Comparison of ENCODE assay signal across 1 cellular context in the genomic region with DNA sequence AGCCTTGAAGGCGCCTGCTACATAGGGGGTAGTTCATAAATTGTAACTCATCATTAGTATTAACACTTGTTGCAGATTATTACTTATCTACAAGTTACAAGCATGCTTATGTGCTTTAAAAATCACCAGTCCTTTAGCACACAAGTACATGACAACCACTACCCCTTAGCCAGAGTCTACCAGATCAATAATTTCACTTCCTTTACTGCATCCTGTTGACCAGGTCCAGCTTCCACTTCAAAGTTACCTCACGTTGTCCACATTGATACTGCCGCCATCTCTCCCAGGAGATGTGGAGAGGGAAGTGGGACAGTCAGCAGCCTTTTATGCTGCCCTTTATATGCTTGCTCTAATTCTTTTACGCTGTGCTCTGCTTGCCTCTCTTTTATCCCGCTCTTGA.
TF ChIP-seq lines count a peak whose summit lies in the region.

No MANE protein-coding gene starts in this region.

TF ChIP-seq in HepG2, 621 proteins besides CTCF, POLR2A, EP300 and RAD21 (continued from another document and continues in another):
- TF ChIP-seq, protein P1, sequence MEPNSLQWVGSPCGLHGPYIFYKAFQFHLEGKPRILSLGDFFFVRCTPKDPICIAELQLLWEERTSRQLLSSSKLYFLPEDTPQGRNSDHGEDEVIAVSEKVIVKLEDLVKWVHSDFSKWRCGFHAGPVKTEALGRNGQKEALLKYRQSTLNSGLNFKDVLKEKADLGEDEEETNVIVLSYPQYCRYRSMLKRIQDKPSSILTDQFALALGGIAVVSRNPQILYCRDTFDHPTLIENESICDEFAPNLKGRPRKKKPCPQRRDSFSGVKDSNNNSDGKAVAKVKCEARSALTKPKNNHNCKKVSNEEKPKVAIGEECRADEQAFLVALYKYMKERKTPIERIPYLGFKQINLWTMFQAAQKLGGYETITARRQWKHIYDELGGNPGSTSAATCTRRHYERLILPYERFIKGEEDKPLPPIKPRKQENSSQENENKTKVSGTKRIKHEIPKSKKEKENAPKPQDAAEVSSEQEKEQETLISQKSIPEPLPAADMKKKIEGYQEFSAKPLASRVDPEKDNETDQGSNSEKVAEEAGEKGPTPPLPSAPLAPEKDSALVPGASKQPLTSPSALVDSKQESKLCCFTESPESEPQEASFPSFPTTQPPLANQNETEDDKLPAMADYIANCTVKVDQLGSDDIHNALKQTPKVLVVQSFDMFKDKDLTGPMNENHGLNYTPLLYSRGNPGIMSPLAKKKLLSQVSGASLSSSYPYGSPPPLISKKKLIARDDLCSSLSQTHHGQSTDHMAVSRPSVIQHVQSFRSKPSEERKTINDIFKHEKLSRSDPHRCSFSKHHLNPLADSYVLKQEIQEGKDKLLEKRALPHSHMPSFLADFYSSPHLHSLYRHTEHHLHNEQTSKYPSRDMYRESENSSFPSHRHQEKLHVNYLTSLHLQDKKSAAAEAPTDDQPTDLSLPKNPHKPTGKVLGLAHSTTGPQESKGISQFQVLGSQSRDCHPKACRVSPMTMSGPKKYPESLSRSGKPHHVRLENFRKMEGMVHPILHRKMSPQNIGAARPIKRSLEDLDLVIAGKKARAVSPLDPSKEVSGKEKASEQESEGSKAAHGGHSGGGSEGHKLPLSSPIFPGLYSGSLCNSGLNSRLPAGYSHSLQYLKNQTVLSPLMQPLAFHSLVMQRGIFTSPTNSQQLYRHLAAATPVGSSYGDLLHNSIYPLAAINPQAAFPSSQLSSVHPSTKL (CRISPR knock-in tag; IDR thresholded peaks at IDR 0.05), result peak; percentile 77
- no peak for TF ChIP-seq MXD4 (CRISPR knock-in tag; IDR thresholded peaks at IDR 0.05)
- no peak for TF ChIP-seq NFATC3 (CRISPR knock-in tag; IDR thresholded peaks at IDR 0.05)
- TF ChIP-seq, protein P2, sequence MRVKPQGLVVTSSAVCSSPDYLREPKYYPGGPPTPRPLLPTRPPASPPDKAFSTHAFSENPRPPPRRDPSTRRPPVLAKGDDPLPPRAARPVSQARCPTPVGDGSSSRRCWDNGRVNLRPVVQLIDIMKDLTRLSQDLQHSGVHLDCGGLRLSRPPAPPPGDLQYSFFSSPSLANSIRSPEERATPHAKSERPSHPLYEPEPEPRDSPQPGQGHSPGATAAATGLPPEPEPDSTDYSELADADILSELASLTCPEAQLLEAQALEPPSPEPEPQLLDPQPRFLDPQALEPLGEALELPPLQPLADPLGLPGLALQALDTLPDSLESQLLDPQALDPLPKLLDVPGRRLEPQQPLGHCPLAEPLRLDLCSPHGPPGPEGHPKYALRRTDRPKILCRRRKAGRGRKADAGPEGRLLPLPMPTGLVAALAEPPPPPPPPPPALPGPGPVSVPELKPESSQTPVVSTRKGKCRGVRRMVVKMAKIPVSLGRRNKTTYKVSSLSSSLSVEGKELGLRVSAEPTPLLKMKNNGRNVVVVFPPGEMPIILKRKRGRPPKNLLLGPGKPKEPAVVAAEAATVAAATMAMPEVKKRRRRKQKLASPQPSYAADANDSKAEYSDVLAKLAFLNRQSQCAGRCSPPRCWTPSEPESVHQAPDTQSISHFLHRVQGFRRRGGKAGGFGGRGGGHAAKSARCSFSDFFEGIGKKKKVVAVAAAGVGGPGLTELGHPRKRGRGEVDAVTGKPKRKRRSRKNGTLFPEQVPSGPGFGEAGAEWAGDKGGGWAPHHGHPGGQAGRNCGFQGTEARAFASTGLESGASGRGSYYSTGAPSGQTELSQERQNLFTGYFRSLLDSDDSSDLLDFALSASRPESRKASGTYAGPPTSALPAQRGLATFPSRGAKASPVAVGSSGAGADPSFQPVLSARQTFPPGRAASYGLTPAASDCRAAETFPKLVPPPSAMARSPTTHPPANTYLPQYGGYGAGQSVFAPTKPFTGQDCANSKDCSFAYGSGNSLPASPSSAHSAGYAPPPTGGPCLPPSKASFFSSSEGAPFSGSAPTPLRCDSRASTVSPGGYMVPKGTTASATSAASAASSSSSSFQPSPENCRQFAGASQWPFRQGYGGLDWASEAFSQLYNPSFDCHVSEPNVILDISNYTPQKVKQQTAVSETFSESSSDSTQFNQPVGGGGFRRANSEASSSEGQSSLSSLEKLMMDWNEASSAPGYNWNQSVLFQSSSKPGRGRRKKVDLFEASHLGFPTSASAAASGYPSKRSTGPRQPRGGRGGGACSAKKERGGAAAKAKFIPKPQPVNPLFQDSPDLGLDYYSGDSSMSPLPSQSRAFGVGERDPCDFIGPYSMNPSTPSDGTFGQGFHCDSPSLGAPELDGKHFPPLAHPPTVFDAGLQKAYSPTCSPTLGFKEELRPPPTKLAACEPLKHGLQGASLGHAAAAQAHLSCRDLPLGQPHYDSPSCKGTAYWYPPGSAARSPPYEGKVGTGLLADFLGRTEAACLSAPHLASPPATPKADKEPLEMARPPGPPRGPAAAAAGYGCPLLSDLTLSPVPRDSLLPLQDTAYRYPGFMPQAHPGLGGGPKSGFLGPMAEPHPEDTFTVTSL (CRISPR knock-in tag; IDR thresholded peaks at IDR 0.05; ENCODE audit: borderline replicate concordance), result peak; percentile 58; the same call in 1 of the 2 replicates
- no peak for TF ChIP-seq SMYD3 (CRISPR knock-in tag; IDR thresholded peaks at IDR 0.05)
- TF ChIP-seq ZNF670 (CRISPR knock-in tag; IDR thresholded peaks at IDR 0.05; ENCODE audit: borderline replicate concordance), result no peak
- no peak for TF ChIP-seq ZBTB21 (CRISPR knock-in tag; IDR thresholded peaks at IDR 0.05)
- no peak for TF ChIP-seq GTF3A (CRISPR knock-in tag; conservative IDR thresholded peaks at IDR 0.05)
- TF ChIP-seq, protein P3, sequence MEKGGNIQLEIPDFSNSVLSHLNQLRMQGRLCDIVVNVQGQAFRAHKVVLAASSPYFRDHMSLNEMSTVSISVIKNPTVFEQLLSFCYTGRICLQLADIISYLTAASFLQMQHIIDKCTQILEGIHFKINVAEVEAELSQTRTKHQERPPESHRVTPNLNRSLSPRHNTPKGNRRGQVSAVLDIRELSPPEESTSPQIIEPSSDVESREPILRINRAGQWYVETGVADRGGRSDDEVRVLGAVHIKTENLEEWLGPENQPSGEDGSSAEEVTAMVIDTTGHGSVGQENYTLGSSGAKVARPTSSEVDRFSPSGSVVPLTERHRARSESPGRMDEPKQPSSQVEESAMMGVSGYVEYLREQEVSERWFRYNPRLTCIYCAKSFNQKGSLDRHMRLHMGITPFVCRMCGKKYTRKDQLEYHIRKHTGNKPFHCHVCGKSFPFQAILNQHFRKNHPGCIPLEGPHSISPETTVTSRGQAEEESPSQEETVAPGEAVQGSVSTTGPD (CRISPR knock-in tag; IDR thresholded peaks at IDR 0.05), result no peak
- no peak for TF ChIP-seq CHD2 (IDR thresholded peaks at IDR 0.05; ENCODE audit: low read depth, low read length)
- TF ChIP-seq, protein P4, sequence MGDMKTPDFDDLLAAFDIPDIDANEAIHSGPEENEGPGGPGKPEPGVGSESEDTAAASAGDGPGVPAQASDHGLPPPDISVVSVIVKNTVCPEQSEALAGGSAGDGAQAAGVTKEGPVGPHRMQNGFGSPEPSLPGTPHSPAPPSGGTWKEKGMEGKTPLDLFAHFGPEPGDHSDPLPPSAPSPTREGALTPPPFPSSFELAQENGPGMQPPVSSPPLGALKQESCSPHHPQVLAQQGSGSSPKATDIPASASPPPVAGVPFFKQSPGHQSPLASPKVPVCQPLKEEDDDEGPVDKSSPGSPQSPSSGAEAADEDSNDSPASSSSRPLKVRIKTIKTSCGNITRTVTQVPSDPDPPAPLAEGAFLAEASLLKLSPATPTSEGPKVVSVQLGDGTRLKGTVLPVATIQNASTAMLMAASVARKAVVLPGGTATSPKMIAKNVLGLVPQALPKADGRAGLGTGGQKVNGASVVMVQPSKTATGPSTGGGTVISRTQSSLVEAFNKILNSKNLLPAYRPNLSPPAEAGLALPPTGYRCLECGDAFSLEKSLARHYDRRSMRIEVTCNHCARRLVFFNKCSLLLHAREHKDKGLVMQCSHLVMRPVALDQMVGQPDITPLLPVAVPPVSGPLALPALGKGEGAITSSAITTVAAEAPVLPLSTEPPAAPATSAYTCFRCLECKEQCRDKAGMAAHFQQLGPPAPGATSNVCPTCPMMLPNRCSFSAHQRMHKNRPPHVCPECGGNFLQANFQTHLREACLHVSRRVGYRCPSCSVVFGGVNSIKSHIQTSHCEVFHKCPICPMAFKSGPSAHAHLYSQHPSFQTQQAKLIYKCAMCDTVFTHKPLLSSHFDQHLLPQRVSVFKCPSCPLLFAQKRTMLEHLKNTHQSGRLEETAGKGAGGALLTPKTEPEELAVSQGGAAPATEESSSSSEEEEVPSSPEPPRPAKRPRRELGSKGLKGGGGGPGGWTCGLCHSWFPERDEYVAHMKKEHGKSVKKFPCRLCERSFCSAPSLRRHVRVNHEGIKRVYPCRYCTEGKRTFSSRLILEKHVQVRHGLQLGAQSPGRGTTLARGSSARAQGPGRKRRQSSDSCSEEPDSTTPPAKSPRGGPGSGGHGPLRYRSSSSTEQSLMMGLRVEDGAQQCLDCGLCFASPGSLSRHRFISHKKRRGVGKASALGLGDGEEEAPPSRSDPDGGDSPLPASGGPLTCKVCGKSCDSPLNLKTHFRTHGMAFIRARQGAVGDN (CRISPR knock-in tag; IDR thresholded peaks at IDR 0.05), result no peak
- TF ChIP-seq ZNF326 (CRISPR knock-in tag; IDR thresholded peaks at IDR 0.05; ENCODE audit: borderline replicate concordance), result no peak
- TF ChIP-seq SMAD1 (CRISPR knock-in tag; IDR thresholded peaks at IDR 0.05; ENCODE audit: borderline replicate concordance, low read depth), result no peak
- TF ChIP-seq RARA (CRISPR knock-in tag; IDR thresholded peaks at IDR 0.05), result peak; percentile 64; the same call in 1 of the 2 replicates
- peak; percentile 32; the same call in 1 of the 2 replicates for TF ChIP-seq SALL1 (CRISPR knock-in tag; IDR thresholded peaks at IDR 0.05)
- no peak for TF ChIP-seq SIX1 (CRISPR knock-in tag; IDR thresholded peaks at IDR 0.05; ENCODE audit: borderline replicate concordance)
- no peak for TF ChIP-seq NR2F2 (IDR thresholded peaks at IDR 0.05; ENCODE audit: borderline replicate concordance, low read depth)
- no peak for TF ChIP-seq NCOA2 (CRISPR knock-in tag; IDR thresholded peaks at IDR 0.05)
- 0 out of 2 replicates have a peak, but pooled peaks have one; percentile 14 for TF ChIP-seq THAP11 (CRISPR knock-in tag; IDR thresholded peaks at IDR 0.05)
- TF ChIP-seq, protein P5, sequence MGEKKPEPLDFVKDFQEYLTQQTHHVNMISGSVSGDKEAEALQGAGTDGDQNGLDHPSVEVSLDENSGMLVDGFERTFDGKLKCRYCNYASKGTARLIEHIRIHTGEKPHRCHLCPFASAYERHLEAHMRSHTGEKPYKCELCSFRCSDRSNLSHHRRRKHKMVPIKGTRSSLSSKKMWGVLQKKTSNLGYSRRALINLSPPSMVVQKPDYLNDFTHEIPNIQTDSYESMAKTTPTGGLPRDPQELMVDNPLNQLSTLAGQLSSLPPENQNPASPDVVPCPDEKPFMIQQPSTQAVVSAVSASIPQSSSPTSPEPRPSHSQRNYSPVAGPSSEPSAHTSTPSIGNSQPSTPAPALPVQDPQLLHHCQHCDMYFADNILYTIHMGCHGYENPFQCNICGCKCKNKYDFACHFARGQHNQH (CRISPR knock-in tag; IDR thresholded peaks at IDR 0.05), result no peak
- TF ChIP-seq TBP (CRISPR knock-in tag; IDR thresholded peaks at IDR 0.05), result no peak
- no peak for TF ChIP-seq ZNF75D (CRISPR knock-in tag; IDR thresholded peaks at IDR 0.05; ENCODE audit: borderline replicate concordance)
- TF ChIP-seq SP5 (CRISPR knock-in tag; IDR thresholded peaks at IDR 0.05; ENCODE audit: borderline replicate concordance, low read depth), result no peak
- TF ChIP-seq, protein P6, sequence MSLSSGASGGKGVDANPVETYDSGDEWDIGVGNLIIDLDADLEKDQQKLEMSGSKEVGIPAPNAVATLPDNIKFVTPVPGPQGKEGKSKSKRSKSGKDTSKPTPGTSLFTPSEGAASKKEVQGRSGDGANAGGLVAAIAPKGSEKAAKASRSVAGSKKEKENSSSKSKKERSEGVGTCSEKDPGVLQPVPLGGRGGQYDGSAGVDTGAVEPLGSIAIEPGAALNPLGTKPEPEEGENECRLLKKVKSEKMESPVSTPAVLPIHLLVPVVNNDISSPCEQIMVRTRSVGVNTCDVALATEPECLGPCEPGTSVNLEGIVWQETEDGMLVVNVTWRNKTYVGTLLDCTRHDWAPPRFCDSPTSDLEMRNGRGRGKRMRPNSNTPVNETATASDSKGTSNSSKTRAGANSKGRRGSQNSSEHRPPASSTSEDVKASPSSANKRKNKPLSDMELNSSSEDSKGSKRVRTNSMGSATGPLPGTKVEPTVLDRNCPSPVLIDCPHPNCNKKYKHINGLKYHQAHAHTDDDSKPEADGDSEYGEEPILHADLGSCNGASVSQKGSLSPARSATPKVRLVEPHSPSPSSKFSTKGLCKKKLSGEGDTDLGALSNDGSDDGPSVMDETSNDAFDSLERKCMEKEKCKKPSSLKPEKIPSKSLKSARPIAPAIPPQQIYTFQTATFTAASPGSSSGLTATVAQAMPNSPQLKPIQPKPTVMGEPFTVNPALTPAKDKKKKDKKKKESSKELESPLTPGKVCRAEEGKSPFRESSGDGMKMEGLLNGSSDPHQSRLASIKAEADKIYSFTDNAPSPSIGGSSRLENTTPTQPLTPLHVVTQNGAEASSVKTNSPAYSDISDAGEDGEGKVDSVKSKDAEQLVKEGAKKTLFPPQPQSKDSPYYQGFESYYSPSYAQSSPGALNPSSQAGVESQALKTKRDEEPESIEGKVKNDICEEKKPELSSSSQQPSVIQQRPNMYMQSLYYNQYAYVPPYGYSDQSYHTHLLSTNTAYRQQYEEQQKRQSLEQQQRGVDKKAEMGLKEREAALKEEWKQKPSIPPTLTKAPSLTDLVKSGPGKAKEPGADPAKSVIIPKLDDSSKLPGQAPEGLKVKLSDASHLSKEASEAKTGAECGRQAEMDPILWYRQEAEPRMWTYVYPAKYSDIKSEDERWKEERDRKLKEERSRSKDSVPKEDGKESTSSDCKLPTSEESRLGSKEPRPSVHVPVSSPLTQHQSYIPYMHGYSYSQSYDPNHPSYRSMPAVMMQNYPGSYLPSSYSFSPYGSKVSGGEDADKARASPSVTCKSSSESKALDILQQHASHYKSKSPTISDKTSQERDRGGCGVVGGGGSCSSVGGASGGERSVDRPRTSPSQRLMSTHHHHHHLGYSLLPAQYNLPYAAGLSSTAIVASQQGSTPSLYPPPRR (CRISPR knock-in tag; IDR thresholded peaks at IDR 0.05; ENCODE audit: borderline replicate concordance), result no peak
- no peak for TF ChIP-seq ZSCAN22 (CRISPR knock-in tag; IDR thresholded peaks at IDR 0.05)
- TF ChIP-seq MTA1 (CRISPR knock-in tag; IDR thresholded peaks at IDR 0.05; ENCODE audit: borderline replicate concordance), result no peak
- TF ChIP-seq, protein P7, sequence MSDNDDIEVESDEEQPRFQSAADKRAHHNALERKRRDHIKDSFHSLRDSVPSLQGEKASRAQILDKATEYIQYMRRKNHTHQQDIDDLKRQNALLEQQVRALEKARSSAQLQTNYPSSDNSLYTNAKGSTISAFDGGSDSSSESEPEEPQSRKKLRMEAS (IDR thresholded peaks at IDR 0.05), result peak; percentile 43; the same call in 1 of the 2 replicates
- TF ChIP-seq, protein P8, sequence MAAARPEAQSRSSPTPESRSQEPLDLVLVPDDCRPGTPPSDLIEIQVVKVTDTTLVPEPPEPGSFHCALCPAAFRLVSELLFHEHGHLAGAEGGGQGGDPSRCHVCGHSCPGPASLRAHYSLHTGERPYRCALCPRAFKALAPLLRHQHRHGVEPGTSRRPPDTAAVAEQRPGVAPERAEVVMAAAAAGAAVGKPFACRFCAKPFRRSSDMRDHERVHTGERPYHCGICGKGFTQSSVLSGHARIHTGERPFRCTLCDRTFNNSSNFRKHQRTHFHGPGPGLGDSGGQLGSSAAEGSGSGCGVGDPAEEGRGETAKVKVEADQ (CRISPR knock-in tag; IDR thresholded peaks at IDR 0.05; ENCODE audit: borderline replicate concordance), result no peak
- no peak for TF ChIP-seq RELA (CRISPR knock-in tag; IDR thresholded peaks at IDR 0.05)
- peak; percentile 40; the same call in 1 of the 2 replicates for TF ChIP-seq GABPB1 (CRISPR knock-in tag; IDR thresholded peaks at IDR 0.05)
- TF ChIP-seq ZNF773 (CRISPR knock-in tag; IDR thresholded peaks at IDR 0.05; ENCODE audit: borderline replicate concordance), result no peak
- no peak for TF ChIP-seq SIN3A (IDR thresholded peaks at IDR 0.05; ENCODE audit: borderline replicate concordance, low read depth, low read length)
- peak; percentile 24; the same call in 1 of the 2 replicates for TF ChIP-seq RXRB (CRISPR knock-in tag; IDR thresholded peaks at IDR 0.05; ENCODE audit: borderline replicate concordance)
- no peak for TF ChIP-seq ZNF441 (CRISPR knock-in tag; IDR thresholded peaks at IDR 0.05; ENCODE audit: borderline replicate concordance)
